ENCODE assay signal across 20 cellular contexts in genomic region chr17:82547981-82548380, GRCh38. TPM values are rescaled to one million over a fixed set of nuclear protein-coding genes. Genes with fewer than 3 reads are reported as not detected.
DNase-seq lines count a peak whose midpoint lies in the region; ATAC-seq and TF ChIP-seq lines count a peak whose summit lies in the region.
"Had no signal": no experiment of that assay in that cellular context is flagged by ENCODE, and none has a peak within 500 bp of the region (broad histone marks: within the 10 kb centered on the region; RNA-seq: fewer than 3 reads in every experiment).

No MANE protein-coding gene starts in this region.

- no peak for TF ChIP-seq CTCF in WTC11 (IDR thresholded peaks at IDR 0.05)
- TF ChIP-seq CTCF in type B pancreatic cell (conservative IDR thresholded peaks at IDR 0.05), result no peak

- peaks cover 60% of the 10 kb centered on the region for H3K4me1 Mint-ChIP-seq in activated naive CD8-positive, alpha-beta T cell (ENCODE audit: low read depth)
- H3K4me1 Mint-ChIP-seq in activated naive CD8-positive, alpha-beta T cell treated with anti-CD3 and anti-CD28 coated beads for 36 hours, result peaks cover 49% of the 10 kb centered on the region
- H3K4me1 Mint-ChIP-seq in WTC11 (peaks cover 24% of the 10 kb centered on the region), type B pancreatic cell (ENCODE audit: unreplicated experiment) (peaks cover 31% of the 10 kb centered on the region)
- peaks cover 25 to 75% (median 57%) of the 10 kb centered on the region in 4 donors for H3K4me1 Mint-ChIP-seq in naive thymus-derived CD8-positive, alpha-beta T cell

- intact Hi-C loops in head of caudate nucleus (cut with DNase I), result no loop called here

- H3K27me3 Mint-ChIP-seq in activated naive CD8-positive, alpha-beta T cell, result no peaks in the 10 kb centered on the region
- H3K27me3 Mint-ChIP-seq in activated naive CD8-positive, alpha-beta T cell treated with anti-CD3 and anti-CD28 coated beads for 36 hours, result no peaks in the 10 kb centered on the region
- H3K27me3 Mint-ChIP-seq in WTC11 (ENCODE audit: low read depth), result no peaks in the 10 kb centered on the region
- no peaks in the 10 kb centered on the region for H3K27me3 Mint-ChIP-seq in naive thymus-derived CD8-positive, alpha-beta T cell
- no peaks in the 10 kb centered on the region for H3K27me3 Mint-ChIP-seq in type B pancreatic cell
- H3K27me3 Mint-ChIP-seq: activated B cell treated with CpG ODN at 0.5 μM for 24 hours; activated CD8-positive, alpha-beta memory T cell treated with anti-CD3 and anti-CD28 coated beads, Interleukin-2, amount 10 ng/mL, durations not matched to agents 7 days and 5 days; activated naive CD8-positive, alpha-beta T cell treated with anti-CD3 and anti-CD28 coated beads, Interleukin-2, amount 10 ng/mL, durations not matched to agents 7 days and 5 days; B cell had no signal

- H3K27ac Mint-ChIP-seq in activated naive CD8-positive, alpha-beta T cell, result peak overlapping the region; percentile 11
- H3K27ac Mint-ChIP-seq in activated naive CD8-positive, alpha-beta T cell treated with anti-CD3 and anti-CD28 coated beads for 36 hours, result no peak overlapping the region
- H3K27ac Mint-ChIP-seq in WTC11 (peak overlapping the region; percentile 81; the same call in 1 of the 2 replicates), type B pancreatic cell (peak overlapping the region; percentile 7)
- H3K27ac Mint-ChIP-seq in naive thymus-derived CD8-positive, alpha-beta T cell, result peak overlapping the region in 8 of 10 donors; percentile 21 to 86 (median 55)
- H3K27ac Mint-ChIP-seq: activated B cell treated with CpG ODN at 0.5 μM for 24 hours; activated CD8-positive, alpha-beta memory T cell treated with anti-CD3 and anti-CD28 coated beads, Interleukin-2, amount 10 ng/mL, durations not matched to agents 7 days and 5 days; activated naive CD8-positive, alpha-beta T cell treated with anti-CD3 and anti-CD28 coated beads, Interleukin-2, amount 10 ng/mL, durations not matched to agents 7 days and 5 days had no signal

- ATAC-seq in WTC11 (no peak), GM21515 (IDR thresholded peaks at IDR 0.05; ENCODE audit: unreplicated experiment) (no peak)
- no peak for ATAC-seq in naive thymus-derived CD8-positive, alpha-beta T cell
- ATAC-seq: activated CD8-positive, alpha-beta memory T cell treated with anti-CD3 and anti-CD28 coated beads, Interleukin-2, amount 10 ng/mL, durations not matched to agents 7 days and 5 days had no signal

- no peaks in the 10 kb centered on the region for H3K36me3 Mint-ChIP-seq in activated naive CD8-positive, alpha-beta T cell
- peaks cover 10% of the 10 kb centered on the region for H3K36me3 Mint-ChIP-seq in activated naive CD8-positive, alpha-beta T cell treated with anti-CD3 and anti-CD28 coated beads for 36 hours
- H3K36me3 Mint-ChIP-seq in WTC11 (peaks cover 7% of the 10 kb centered on the region; the same call in 1 of the 2 replicates), type B pancreatic cell (peaks cover 3% of the 10 kb centered on the region)
- no peaks in the 10 kb centered on the region for H3K36me3 Mint-ChIP-seq in naive thymus-derived CD8-positive, alpha-beta T cell

- CTCF ChIA-PET in WTC11 (lab: Charles Lee), result no interaction called here

- H3K4me3 Mint-ChIP-seq in activated naive CD8-positive, alpha-beta T cell, result no peak overlapping the region
- no peak overlapping the region for H3K4me3 Mint-ChIP-seq in activated naive CD8-positive, alpha-beta T cell treated with anti-CD3 and anti-CD28 coated beads for 36 hours
- H3K4me3 Mint-ChIP-seq in WTC11, result no peak overlapping the region
- no peak overlapping the region for H3K4me3 Mint-ChIP-seq in naive thymus-derived CD8-positive, alpha-beta T cell
- H3K4me3 Mint-ChIP-seq in type B pancreatic cell, result no peak overlapping the region
- H3K4me3 Mint-ChIP-seq: activated B cell treated with CpG ODN at 0.5 μM for 24 hours; activated CD8-positive, alpha-beta memory T cell treated with anti-CD3 and anti-CD28 coated beads, Interleukin-2, amount 10 ng/mL, durations not matched to agents 7 days and 5 days; activated naive CD8-positive, alpha-beta T cell treated with anti-CD3 and anti-CD28 coated beads, Interleukin-2, amount 10 ng/mL, durations not matched to agents 7 days and 5 days; B cell had no signal

- no peaks in the 10 kb centered on the region for H3K9me3 Mint-ChIP-seq in activated naive CD8-positive, alpha-beta T cell (ENCODE audit: low read depth)
- no peaks in the 10 kb centered on the region for H3K9me3 Mint-ChIP-seq in activated naive CD8-positive, alpha-beta T cell treated with anti-CD3 and anti-CD28 coated beads for 36 hours
- H3K9me3 Mint-ChIP-seq in WTC11 (0 out of 2 replicates have a peak, but pooled peaks cover 4% of the 10 kb centered on the region), type B pancreatic cell (no peaks in the 10 kb centered on the region)
- no peaks in the 10 kb centered on the region for H3K9me3 Mint-ChIP-seq in naive thymus-derived CD8-positive, alpha-beta T cell
- H3K9me3 Mint-ChIP-seq: activated B cell treated with CpG ODN at 0.5 μM for 24 hours; activated naive CD8-positive, alpha-beta T cell treated with anti-CD3 and anti-CD28 coated beads, Interleukin-2, amount 10 ng/mL, durations not matched to agents 7 days and 5 days had no signal

- no peak for DNase-seq in activated naive CD8-positive, alpha-beta T cell treated with anti-CD3 and anti-CD28 coated beads for 36 hours
- DNase-seq in WTC11 (ENCODE audit: low spot score) (no peak), type B pancreatic cell (ENCODE audit: extremely low spot score, unreplicated experiment) (no peak), head of caudate nucleus (no peak), HT-29 (ENCODE audit: low spot score) (no peak)
- no peak for DNase-seq in naive thymus-derived CD8-positive, alpha-beta T cell
- DNase-seq: activated B cell treated with CpG ODN at 0.5 μM for 24 hours; activated CD4-positive, alpha-beta T cell treated with anti-CD3 and anti-CD28 coated beads, Interleukin-2, amount 50 U/mL, for 1 hour; activated CD8-positive, alpha-beta memory T cell treated with anti-CD3 and anti-CD28 coated beads, Interleukin-2, amount 10 ng/mL, durations not matched to agents 7 days and 5 days; activated naive CD8-positive, alpha-beta T cell treated with anti-CD3 and anti-CD28 coated beads, Interleukin-2, amount 10 ng/mL, durations not matched to agents 7 days and 5 days; Caco-2; HCEC 1CT; NCI-H1417 treated with DMSO at 0.1 percent for 48 hours; NCI-H2081; NCI-H2227 treated with DMSO at 0.1 percent for 48 hours; NCI-H69; SHP77 treated with DMSO at 0.1 percent for 48 hours had no signal

- POLR2A ChIA-PET in WTC11 (lab: Charles Lee), result no interaction called here
- POLR2A ChIA-PET in naive thymus-derived CD8-positive, alpha-beta T cell (lab: Charles Lee), result no interaction called here

TF ChIP-seq in WTC11, 78 proteins besides CTCF, POLR2A, EP300 and RAD21:
- TF ChIP-seq ZBTB21 (CRISPR knock-in tag; IDR thresholded peaks at IDR 0.05; ENCODE audit: borderline replicate concordance), result no peak

RNA-seq across cellular contexts. Expression of gene FOXK2, which starts 28.4 kb away (rescaled TPM):
- total RNA-seq in activated naive CD8-positive, alpha-beta T cell treated with anti-CD3 and anti-CD28 coated beads for 36 hours, result 10 to 100 TPM; 59.4 to 67.2 TPM
- total RNA-seq in WTC11 (2021) (57.7 to 65.7 TPM (median 62.7 TPM) in 3 replicates), type B pancreatic cell (ENCODE audit: low replicate concordance) (59.5 and 75.5 TPM in 2 replicates)
- total RNA-seq in naive thymus-derived CD8-positive, alpha-beta T cell, result 10 to 100 TPM; 54.6 to 58.4 TPM
- 1 to 10 TPM; 3.2 to 5.7 (median 4.3) TPM for polyA plus RNA-seq in naive thymus-derived CD8-positive, alpha-beta T cell
- 52.8 and 58.1 TPM in 2 replicates for total RNA-seq in HT-29 (2014; rRNA removed; shearing (Covaris generic))
